In the genomic region with DNA sequence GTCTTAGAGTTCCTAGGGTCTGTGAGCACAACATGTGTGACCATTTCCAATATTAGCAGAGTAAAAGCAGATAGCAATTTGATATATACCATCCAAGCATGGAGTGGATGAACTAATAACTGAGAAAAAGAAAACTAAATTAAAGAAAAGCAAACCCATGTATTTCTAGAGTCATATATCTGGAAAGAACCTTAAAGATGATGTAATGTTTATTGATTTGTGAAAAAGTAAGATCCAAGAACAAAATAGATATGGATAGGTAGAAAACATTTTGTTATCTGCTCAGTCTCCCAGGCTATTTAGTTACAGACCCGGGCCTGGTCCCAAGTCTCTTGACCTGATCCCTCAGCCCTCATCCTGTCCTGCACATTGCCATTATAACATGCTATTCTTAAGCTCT, we compare ENCODE assay signal across 11 cellular contexts.
"Had no signal": no experiment of that assay in that cellular context is flagged by ENCODE, and none has a peak within 500 bp of the region (broad histone marks: within the 10 kb centered on the region; RNA-seq: fewer than 3 reads in every experiment).

No MANE protein-coding gene starts in this region.

- DNase-seq: GM23248, GOT3, H7, H9, HCEC 1CT, HFFc6 had no signal

- H3K9me3 ChIP-seq: HAP-1 had no signal

- H3K4me3 ChIP-seq: GM23248, GM23338, HAP-1 had no signal

- H3K4me3 Mint-ChIP-seq: GM23338, H9, HFFc6 had no signal

- H3K9ac ChIP-seq: GM23248 had no signal

- ATAC-seq: GM23338, HCT116 had no signal

- H3K9me3 Mint-ChIP-seq: GM23338, H9, HFFc6 had no signal

- H3K4me1 ChIP-seq: HAP-1 had no signal

- FAIRE-seq: H1, H54 had no signal

- H2AFZ ChIP-seq: GM23248 had no signal

- H3K36me3 ChIP-seq: HAP-1 had no signal

- H3K4me2 ChIP-seq: GM23338 had no signal

- H3K27ac ChIP-seq: GM23248 had no signal

- H3K27ac Mint-ChIP-seq: GM23338, H9, HFFc6 had no signal

- H3K4me1 Mint-ChIP-seq: GM23338, H9 had no signal
